ENCODE assay signal across 29 cellular contexts in the genomic region with DNA sequence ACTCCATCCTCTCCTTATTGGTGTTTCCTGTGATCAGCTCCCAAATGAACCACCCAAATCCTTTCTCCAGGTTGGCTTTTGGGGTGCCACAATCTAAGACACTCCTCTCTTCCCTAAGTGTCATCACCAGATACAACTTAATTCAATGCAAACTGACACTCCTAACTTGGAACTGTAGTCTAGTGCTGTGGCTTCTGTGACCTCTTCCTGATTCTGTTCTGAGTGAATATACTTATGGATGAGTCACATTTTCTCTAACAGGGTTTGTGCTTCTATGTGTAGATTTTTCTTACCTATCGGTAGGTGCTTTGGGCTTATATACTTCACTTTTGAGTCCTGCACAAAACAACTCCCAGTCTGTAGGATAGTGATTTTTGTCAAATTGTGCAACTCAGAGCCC.
DNase-seq lines count a peak whose midpoint lies in the region; ATAC-seq, FAIRE-seq and TF ChIP-seq lines count a peak whose summit lies in the region.
"Had no signal": no experiment of that assay in that cellular context is flagged by ENCODE, and none has a peak within 500 bp of the region (broad histone marks: within the 10 kb centered on the region; RNA-seq: fewer than 3 reads in every experiment).

No MANE protein-coding gene starts in this region.

- H3K27ac Mint-ChIP-seq in activated CD4-positive, alpha-beta T cell treated with anti-CD3 and anti-CD28 coated beads for 36 hours, result no peak overlapping the region
- H3K27ac Mint-ChIP-seq in activated CD4-positive, alpha-beta T cell treated with anti-CD3 and anti-CD28 coated beads, Interleukin-2, amount 10 ng/mL, durations not matched to agents 7 days and 5 days, result no peak overlapping the region
- H3K27ac Mint-ChIP-seq in astrocyte (ENCODE audit: unreplicated experiment), result no peak overlapping the region
- no peak overlapping the region for H3K27ac Mint-ChIP-seq in activated naive CD4-positive, alpha-beta T cell treated with anti-CD3 and anti-CD28 coated beads for 36 hours
- H3K27ac Mint-ChIP-seq: CD14-positive monocyte; CD4-positive, CD25-positive, alpha-beta regulatory T cell; CD8-positive, alpha-beta memory T cell had no signal

- no peak overlapping the region for H3K4me2 ChIP-seq in astrocyte (ENCODE audit: low read length)
- H3K4me2 ChIP-seq: BLaER1 had no signal

- H3K9ac ChIP-seq in astrocyte (ENCODE audit: low read length), result no peak overlapping the region
- H3K9ac ChIP-seq: BLaER1 had no signal

- intact Hi-C loops in activated CD4-positive, alpha-beta T cell treated with anti-CD3 and anti-CD28 coated beads for 36 hours (cut with DNase I, micrococcal nuclease), result no loop called here
- intact Hi-C loops in activated naive CD4-positive, alpha-beta T cell treated with anti-CD3 and anti-CD28 coated beads for 36 hours (cut with micrococcal nuclease), result no loop called here

- H4K20me1 ChIP-seq in astrocyte (ENCODE audit: insufficient read depth, low read length), result no peaks in the 10 kb centered on the region

- no peaks in the 10 kb centered on the region for H3K27me3 Mint-ChIP-seq in activated CD4-positive, alpha-beta T cell treated with anti-CD3 and anti-CD28 coated beads for 36 hours
- no peaks in the 10 kb centered on the region for H3K27me3 Mint-ChIP-seq in activated CD4-positive, alpha-beta T cell treated with anti-CD3 and anti-CD28 coated beads, Interleukin-2, amount 10 ng/mL, durations not matched to agents 7 days and 5 days
- H3K27me3 Mint-ChIP-seq in astrocyte (ENCODE audit: low read depth, unreplicated experiment), result peaks cover 4% of the 10 kb centered on the region
- H3K27me3 Mint-ChIP-seq in activated naive CD4-positive, alpha-beta T cell treated with anti-CD3 and anti-CD28 coated beads for 36 hours (ENCODE audit: low read depth), result peaks cover 2% of the 10 kb centered on the region
- H3K27me3 Mint-ChIP-seq: CD4-positive, alpha-beta memory T cell; CD4-positive, CD25-positive, alpha-beta regulatory T cell had no signal

- no peaks in the 10 kb centered on the region for H3K9me3 Mint-ChIP-seq in activated CD4-positive, alpha-beta T cell treated with anti-CD3 and anti-CD28 coated beads for 36 hours (ENCODE audit: low read depth)
- no peaks in the 10 kb centered on the region for H3K9me3 Mint-ChIP-seq in activated CD4-positive, alpha-beta T cell treated with anti-CD3 and anti-CD28 coated beads, Interleukin-2, amount 10 ng/mL, durations not matched to agents 7 days and 5 days
- H3K9me3 Mint-ChIP-seq in astrocyte (ENCODE audit: unreplicated experiment), result no peaks in the 10 kb centered on the region
- H3K9me3 Mint-ChIP-seq in activated naive CD4-positive, alpha-beta T cell treated with anti-CD3 and anti-CD28 coated beads for 36 hours, result no peaks in the 10 kb centered on the region
- H3K9me3 Mint-ChIP-seq: CD4-positive, alpha-beta memory T cell; CD4-positive, CD25-positive, alpha-beta regulatory T cell; CD8-positive, alpha-beta memory T cell had no signal

- no peak for DNase-seq in activated CD4-positive, alpha-beta T cell treated with anti-CD3 and anti-CD28 coated beads for 36 hours
- no peak for DNase-seq in activated CD4-positive, alpha-beta T cell treated with anti-CD3 and anti-CD28 coated beads, Interleukin-2, amount 10 ng/mL, durations not matched to agents 7 days and 5 days
- DNase-seq in Kasumi-1 (lab: John Stamatoyannopoulos, UW) (peak; percentile 7 to 24), MV-4-11 (lab: John Stamatoyannopoulos, UW) (peak; percentile 39), astrocyte (ENCODE audit: low read depth) (no peak), SIG-M5 (lab: John Stamatoyannopoulos, UW) (no peak)
- no peak for DNase-seq in activated naive CD4-positive, alpha-beta T cell treated with anti-CD3 and anti-CD28 coated beads for 36 hours
- DNase-seq: 8988T; ACHN; BE2C; C1 segment of cervical spinal cord; CD4-positive, alpha-beta memory T cell; CD4-positive, CD25-positive, alpha-beta regulatory T cell; CD8-positive, alpha-beta memory T cell; COR-L47; DMS 273 treated with DMSO at 0.1 percent for 48 hours; DMS153; DMS53; DMS79; DND-41; EL; GDM1 had no signal

- peak; percentile 53 for ATAC-seq in activated CD4-positive, alpha-beta T cell treated with anti-CD3 and anti-CD28 coated beads for 36 hours
- no peak for ATAC-seq in HG03442 (IDR thresholded peaks at IDR 0.05; ENCODE audit: unreplicated experiment)
- ATAC-seq: GM12878 had no signal

- no peak overlapping the region for H3K27ac ChIP-seq in astrocyte (ENCODE audit: low read depth, low read length)
- H3K27ac ChIP-seq: BLaER1 had no signal

- no peak for TF ChIP-seq CTCF in astrocyte (IDR thresholded peaks at IDR 0.05; ENCODE audit: insufficient read depth, low read depth, low read length)

- no peaks in the 10 kb centered on the region for H3K27me3 ChIP-seq in astrocyte (ENCODE audit: insufficient read depth, low read length)
- H3K27me3 ChIP-seq: BE2C had no signal

- POLR2A ChIA-PET in activated CD4-positive, alpha-beta T cell treated with anti-CD3 and anti-CD28 coated beads for 36 hours (lab: Charles Lee), result no interaction called here
- POLR2A ChIA-PET in activated CD4-positive, alpha-beta T cell treated with anti-CD3 and anti-CD28 coated beads, Interleukin-2, amount 10 ng/mL, durations not matched to agents 7 days and 5 days (lab: Charles Lee), result no interaction called here

- H3K9me3 ChIP-seq in astrocyte (ENCODE audit: insufficient read depth, low read depth, low read length), result no peaks in the 10 kb centered on the region
- H3K9me3 ChIP-seq: BE2C, BLaER1 had no signal

- no peaks in the 10 kb centered on the region for H3K36me3 Mint-ChIP-seq in activated CD4-positive, alpha-beta T cell treated with anti-CD3 and anti-CD28 coated beads for 36 hours (ENCODE audit: low read depth)
- H3K36me3 Mint-ChIP-seq in activated CD4-positive, alpha-beta T cell treated with anti-CD3 and anti-CD28 coated beads, Interleukin-2, amount 10 ng/mL, durations not matched to agents 7 days and 5 days (ENCODE audit: low read depth), result no peaks in the 10 kb centered on the region
- H3K36me3 Mint-ChIP-seq in astrocyte (ENCODE audit: low read depth, unreplicated experiment), result no peaks in the 10 kb centered on the region
- no peaks in the 10 kb centered on the region for H3K36me3 Mint-ChIP-seq in activated naive CD4-positive, alpha-beta T cell treated with anti-CD3 and anti-CD28 coated beads for 36 hours (ENCODE audit: low read depth)
- H3K36me3 Mint-ChIP-seq: CD14-positive monocyte; CD4-positive, alpha-beta memory T cell; CD4-positive, CD25-positive, alpha-beta regulatory T cell; CD8-positive, alpha-beta memory T cell had no signal

- peak; percentile 66 for FAIRE-seq in astrocyte (lab: Jason Lieb, UNC)
- FAIRE-seq: A204.1, GM12878, GM12892, GM18507 had no signal

- no peaks in the 10 kb centered on the region for H3K4me1 Mint-ChIP-seq in activated CD4-positive, alpha-beta T cell treated with anti-CD3 and anti-CD28 coated beads for 36 hours
- H3K4me1 Mint-ChIP-seq in activated CD4-positive, alpha-beta T cell treated with anti-CD3 and anti-CD28 coated beads, Interleukin-2, amount 10 ng/mL, durations not matched to agents 7 days and 5 days, result no peaks in the 10 kb centered on the region
- H3K4me1 Mint-ChIP-seq in astrocyte (ENCODE audit: low read depth, unreplicated experiment), result no peaks in the 10 kb centered on the region
- no peaks in the 10 kb centered on the region for H3K4me1 Mint-ChIP-seq in activated naive CD4-positive, alpha-beta T cell treated with anti-CD3 and anti-CD28 coated beads for 36 hours (ENCODE audit: low read depth)
- H3K4me1 Mint-ChIP-seq: CD14-positive monocyte; CD4-positive, alpha-beta memory T cell; CD8-positive, alpha-beta memory T cell had no signal

- no peak overlapping the region for H3K4me3 Mint-ChIP-seq in activated CD4-positive, alpha-beta T cell treated with anti-CD3 and anti-CD28 coated beads for 36 hours
- no peak overlapping the region for H3K4me3 Mint-ChIP-seq in activated CD4-positive, alpha-beta T cell treated with anti-CD3 and anti-CD28 coated beads, Interleukin-2, amount 10 ng/mL, durations not matched to agents 7 days and 5 days
- H3K4me3 Mint-ChIP-seq in astrocyte (ENCODE audit: unreplicated experiment), result no peak overlapping the region
- no peak overlapping the region for H3K4me3 Mint-ChIP-seq in activated naive CD4-positive, alpha-beta T cell treated with anti-CD3 and anti-CD28 coated beads for 36 hours
- H3K4me3 Mint-ChIP-seq: CD14-positive monocyte; CD4-positive, alpha-beta memory T cell; CD4-positive, CD25-positive, alpha-beta regulatory T cell; CD8-positive, alpha-beta memory T cell had no signal

- no peak overlapping the region for H3K4me3 ChIP-seq in astrocyte (ENCODE audit: insufficient read depth, low read depth, low read length)
- H3K4me3 ChIP-seq: BLaER1, GM12878 had no signal

- no peak overlapping the region for H2AFZ ChIP-seq in astrocyte (ENCODE audit: low read depth, low read length)

- no peaks in the 10 kb centered on the region for H3K4me1 ChIP-seq in astrocyte (ENCODE audit: insufficient read depth, low read length)
- H3K4me1 ChIP-seq: BE2C, BLaER1 had no signal

- no peaks in the 10 kb centered on the region for H3K36me3 ChIP-seq in astrocyte (ENCODE audit: insufficient read depth, low read length)
- H3K36me3 ChIP-seq: BE2C, BLaER1 had no signal

- CTCF ChIA-PET in activated CD4-positive, alpha-beta T cell treated with anti-CD3 and anti-CD28 coated beads for 36 hours (lab: Charles Lee), result interaction anchor here (0.7 kb wide), 1 partner anchor 644 kb away, joined by 8 read pairs; no protein-coding TSS in a partner anchor
- CTCF ChIA-PET in activated CD4-positive, alpha-beta T cell treated with anti-CD3 and anti-CD28 coated beads, Interleukin-2, amount 10 ng/mL, durations not matched to agents 7 days and 5 days (lab: Charles Lee), result no interaction called here
- CTCF ChIA-PET in activated naive CD4-positive, alpha-beta T cell treated with anti-CD3 and anti-CD28 coated beads for 36 hours (lab: Charles Lee), result no interaction called here

- no peaks in the 10 kb centered on the region for H3K79me2 ChIP-seq in astrocyte (ENCODE audit: insufficient read depth, low read length)

Comparison
In these comparisons a context has a peak if more than half of its experiments do, and no peak if none do; other contexts are left out.
1. DNase-seq: peak in Kasumi-1 (2 of 2) and MV-4-11 (single experiment); none in activated CD4-positive, alpha-beta T cell treated with anti-CD3 and anti-CD28 coated beads for 36 hours (single experiment), activated CD4-positive, alpha-beta T cell treated with anti-CD3 and anti-CD28 coated beads, Interleukin-2, amount 10 ng/mL, durations not matched to agents 7 days and 5 days (single experiment), astrocyte (single experiment), SIG-M5 (single experiment) and activated naive CD4-positive, alpha-beta T cell treated with anti-CD3 and anti-CD28 coated beads for 36 hours (single experiment).